Comparison of ENCODE assay signal across 13 cellular contexts in genomic region chr7:155405399-155406318, GRCh38. TPM values are rescaled to one million over a fixed set of nuclear protein-coding genes. Genes with fewer than 3 reads are reported as not detected.
DNase-seq lines count a peak whose midpoint lies in the region; ATAC-seq and TF ChIP-seq lines count a peak whose summit lies in the region.
"Had no signal": no experiment of that assay in that cellular context is flagged by ENCODE, and none has a peak within 500 bp of the region (broad histone marks: within the 10 kb centered on the region; RNA-seq: fewer than 3 reads in every experiment).

No MANE protein-coding gene starts in this region.

- no peaks in the 10 kb centered on the region for H3K9me3 ChIP-seq in breast epithelium
- H3K9me3 ChIP-seq: mucosa of descending colon, suprapubic skin had no signal

- TF ChIP-seq POLR2A in breast epithelium (IDR thresholded peaks at IDR 0.05): no peak

- intact Hi-C loops in breast epithelium (cut with DNase I; ENCODE audit: low total_unique reads): no loop called here

- DNase-seq in T47D (ENCODE audit: low read depth in 1 of 2, low spot score in 1 of 2) (peak; percentile 12 to 35), breast epithelium (ENCODE audit: low spot score in 2 of 2) (no peak), SK-MEL-5 (ENCODE audit: low read depth, low spot score) (peak; percentile 56), hepatic stellate cell (ENCODE audit: low spot score) (peak; percentile 47), middle frontal gyrus (ENCODE audit: extremely low spot score, low spot score) (no peak)
- DNase-seq in activated CD4-positive, CD25-positive, alpha-beta regulatory T cell treated with anti-CD3 and anti-CD28 coated beads, Interleukin-2, amount 50 U/mL, for 72 hours: no peak
- DNase-seq: activated CD4-positive, alpha-beta T cell treated with anti-CD3 and anti-CD28 coated beads for 48 hours; CD4-positive, CD25-positive, alpha-beta regulatory T cell; mucosa of descending colon had no signal

- no peak for ATAC-seq in HG03439 (IDR thresholded peaks at IDR 0.05; ENCODE audit: unreplicated experiment)
- ATAC-seq: mucosa of descending colon had no signal

- in situ Hi-C loops in T47D (cut with HindIII; ENCODE audit: low pct_unique_long_range_greater_than_20kb, low sequenced_read_pairs): no loop called here
- in situ Hi-C loops in SK-MEL-5 (cut with HindIII; ENCODE audit: low pct_unique_long_range_greater_than_20kb, low sequenced_read_pairs): no loop called here

- TF ChIP-seq CTCF in breast epithelium (IDR thresholded peaks at IDR 0.05): no peak

- no peaks in the 10 kb centered on the region for H3K4me1 ChIP-seq in breast epithelium
- H3K4me1 ChIP-seq: suprapubic skin had no signal

- no peak overlapping the region for H3K4me3 ChIP-seq in breast epithelium
- H3K4me3 ChIP-seq: mucosa of descending colon, suprapubic skin had no signal

- H3K27me3 ChIP-seq in breast epithelium: peaks cover 0 to 72% of the 10 kb centered on the region in 2 donors

- H3K27ac ChIP-seq in breast epithelium (no peak overlapping the region), temporal lobe (ENCODE audit: low read depth, low read length) (peak overlapping the region; percentile 72)
- H3K27ac ChIP-seq: suprapubic skin had no signal

- H3K36me3 ChIP-seq in breast epithelium: no peaks in the 10 kb centered on the region
- H3K36me3 ChIP-seq: suprapubic skin had no signal

RNA-seq across cellular contexts. Expression of gene EN2, which starts 52.3 kb away (rescaled TPM):
- total RNA-seq in breast epithelium (under 1 TPM in 2 of 3 donors, not detected in 1; 0.32 to 0.33 TPM), temporal lobe (not detected)
- total RNA-seq in SK-MEL-5 (2014; rRNA removed; shearing (Covaris generic)): 2.2 and 3.0 TPM in 2 replicates
- 15.9 and 17.2 TPM in 2 replicates for polyA plus RNA-seq in SK-MEL-5 (2015; cell fraction: cytosol; rRNA removed)
- 1.2 and 5.0 TPM in 2 replicates for polyA plus RNA-seq in SK-MEL-5 (2015; cell fraction: nucleus; rRNA removed)
- total RNA-seq: CD4-positive, CD25-positive, alpha-beta regulatory T cell; mucosa of descending colon had no signal
- polyA plus RNA-seq: CD4-positive, CD25-positive, alpha-beta regulatory T cell; IgD-negative memory B cell had no signal

Comparison
In these comparisons a context has a peak if more than half of its experiments do, and no peak if none do; other contexts are left out.
1. DNase-seq: peak in T47D (2 of 2), SK-MEL-5 (single experiment) and hepatic stellate cell (single experiment); none in breast epithelium (0 of 2), middle frontal gyrus (single experiment) and activated CD4-positive, CD25-positive, alpha-beta regulatory T cell treated with anti-CD3 and anti-CD28 coated beads, Interleukin-2, amount 50 U/mL, for 72 hours (single experiment).